ENCODE assay signal across 1 cellular context in the genomic region with DNA sequence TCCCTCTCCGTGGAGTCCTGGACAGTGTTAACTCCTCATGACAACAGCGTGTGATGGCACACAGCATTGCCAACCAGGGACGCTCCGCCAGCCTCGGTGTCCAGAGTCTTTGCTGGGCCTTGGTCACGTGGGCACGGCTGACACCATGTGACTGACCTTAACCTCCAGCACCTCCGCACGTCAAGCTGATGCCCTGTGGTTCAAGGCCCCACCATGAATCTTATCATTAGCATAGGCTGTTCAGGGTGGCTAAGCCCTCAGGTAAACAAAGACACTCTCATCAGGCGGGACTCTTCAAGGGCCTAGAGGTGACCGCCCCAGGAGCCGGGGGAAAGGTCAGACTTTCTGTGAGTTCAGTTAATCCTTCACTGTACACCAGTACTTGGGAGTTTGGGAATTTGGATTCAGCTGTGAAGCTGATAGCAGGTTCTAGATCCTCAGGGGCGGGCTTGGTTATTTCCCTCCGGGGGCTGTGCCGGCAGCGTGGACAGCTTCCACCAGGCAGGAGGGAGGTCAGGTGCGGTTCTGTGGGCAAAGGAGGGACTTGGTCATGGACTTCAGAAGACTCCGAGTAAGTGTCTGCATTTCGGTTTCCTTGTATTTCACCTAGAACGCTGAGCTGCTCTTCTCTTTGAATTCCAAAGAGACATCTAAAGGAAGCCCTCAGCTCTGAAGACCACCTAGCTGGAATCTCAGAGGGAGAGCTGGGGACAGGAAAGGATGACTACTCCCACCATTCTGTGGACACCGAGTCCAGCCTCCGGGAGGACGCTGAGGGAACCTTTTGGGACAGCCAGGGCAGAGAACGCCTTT.
TF ChIP-seq lines count a peak whose summit lies in the region.

No MANE protein-coding gene starts in this region.

TF ChIP-seq in SK-N-SH, 30 proteins besides CTCF, POLR2A, EP300 and RAD21 (continued from another document):
- TF ChIP-seq, protein P1, sequence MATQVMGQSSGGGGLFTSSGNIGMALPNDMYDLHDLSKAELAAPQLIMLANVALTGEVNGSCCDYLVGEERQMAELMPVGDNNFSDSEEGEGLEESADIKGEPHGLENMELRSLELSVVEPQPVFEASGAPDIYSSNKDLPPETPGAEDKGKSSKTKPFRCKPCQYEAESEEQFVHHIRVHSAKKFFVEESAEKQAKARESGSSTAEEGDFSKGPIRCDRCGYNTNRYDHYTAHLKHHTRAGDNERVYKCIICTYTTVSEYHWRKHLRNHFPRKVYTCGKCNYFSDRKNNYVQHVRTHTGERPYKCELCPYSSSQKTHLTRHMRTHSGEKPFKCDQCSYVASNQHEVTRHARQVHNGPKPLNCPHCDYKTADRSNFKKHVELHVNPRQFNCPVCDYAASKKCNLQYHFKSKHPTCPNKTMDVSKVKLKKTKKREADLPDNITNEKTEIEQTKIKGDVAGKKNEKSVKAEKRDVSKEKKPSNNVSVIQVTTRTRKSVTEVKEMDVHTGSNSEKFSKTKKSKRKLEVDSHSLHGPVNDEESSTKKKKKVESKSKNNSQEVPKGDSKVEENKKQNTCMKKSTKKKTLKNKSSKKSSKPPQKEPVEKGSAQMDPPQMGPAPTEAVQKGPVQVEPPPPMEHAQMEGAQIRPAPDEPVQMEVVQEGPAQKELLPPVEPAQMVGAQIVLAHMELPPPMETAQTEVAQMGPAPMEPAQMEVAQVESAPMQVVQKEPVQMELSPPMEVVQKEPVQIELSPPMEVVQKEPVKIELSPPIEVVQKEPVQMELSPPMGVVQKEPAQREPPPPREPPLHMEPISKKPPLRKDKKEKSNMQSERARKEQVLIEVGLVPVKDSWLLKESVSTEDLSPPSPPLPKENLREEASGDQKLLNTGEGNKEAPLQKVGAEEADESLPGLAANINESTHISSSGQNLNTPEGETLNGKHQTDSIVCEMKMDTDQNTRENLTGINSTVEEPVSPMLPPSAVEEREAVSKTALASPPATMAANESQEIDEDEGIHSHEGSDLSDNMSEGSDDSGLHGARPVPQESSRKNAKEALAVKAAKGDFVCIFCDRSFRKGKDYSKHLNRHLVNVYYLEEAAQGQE (IDR thresholded peaks at IDR 0.05; ENCODE audit: low read depth, low read length): no peak
- TF ChIP-seq RCOR1 (IDR thresholded peaks at IDR 0.05; ENCODE audit: low read length) (no peak), POLR2AphosphoS5 (IDR thresholded peaks at IDR 0.05; ENCODE audit: low read depth, low read length) (no peak)
- TF ChIP-seq, protein P2, sequence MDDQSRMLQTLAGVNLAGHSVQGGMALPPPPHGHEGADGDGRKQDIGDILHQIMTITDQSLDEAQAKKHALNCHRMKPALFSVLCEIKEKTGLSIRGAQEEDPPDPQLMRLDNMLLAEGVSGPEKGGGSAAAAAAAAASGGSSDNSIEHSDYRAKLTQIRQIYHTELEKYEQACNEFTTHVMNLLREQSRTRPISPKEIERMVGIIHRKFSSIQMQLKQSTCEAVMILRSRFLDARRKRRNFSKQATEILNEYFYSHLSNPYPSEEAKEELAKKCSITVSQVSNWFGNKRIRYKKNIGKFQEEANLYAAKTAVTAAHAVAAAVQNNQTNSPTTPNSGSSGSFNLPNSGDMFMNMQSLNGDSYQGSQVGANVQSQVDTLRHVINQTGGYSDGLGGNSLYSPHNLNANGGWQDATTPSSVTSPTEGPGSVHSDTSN (IDR thresholded peaks at IDR 0.05): no peak
- TF ChIP-seq, protein P3, sequence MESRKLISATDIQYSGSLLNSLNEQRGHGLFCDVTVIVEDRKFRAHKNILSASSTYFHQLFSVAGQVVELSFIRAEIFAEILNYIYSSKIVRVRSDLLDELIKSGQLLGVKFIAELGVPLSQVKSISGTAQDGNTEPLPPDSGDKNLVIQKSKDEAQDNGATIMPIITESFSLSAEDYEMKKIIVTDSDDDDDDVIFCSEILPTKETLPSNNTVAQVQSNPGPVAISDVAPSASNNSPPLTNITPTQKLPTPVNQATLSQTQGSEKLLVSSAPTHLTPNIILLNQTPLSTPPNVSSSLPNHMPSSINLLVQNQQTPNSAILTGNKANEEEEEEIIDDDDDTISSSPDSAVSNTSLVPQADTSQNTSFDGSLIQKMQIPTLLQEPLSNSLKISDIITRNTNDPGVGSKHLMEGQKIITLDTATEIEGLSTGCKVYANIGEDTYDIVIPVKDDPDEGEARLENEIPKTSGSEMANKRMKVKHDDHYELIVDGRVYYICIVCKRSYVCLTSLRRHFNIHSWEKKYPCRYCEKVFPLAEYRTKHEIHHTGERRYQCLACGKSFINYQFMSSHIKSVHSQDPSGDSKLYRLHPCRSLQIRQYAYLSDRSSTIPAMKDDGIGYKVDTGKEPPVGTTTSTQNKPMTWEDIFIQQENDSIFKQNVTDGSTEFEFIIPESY (IDR thresholded peaks at IDR 0.05; ENCODE audit: borderline replicate concordance, low read depth): no peak
